Comparison of ENCODE assay signal across 19 cellular contexts in genomic region chrX:151697537-151697936, GRCh38. TPM values are rescaled to one million over a fixed set of nuclear protein-coding genes. Genes with fewer than 3 reads are reported as not detected.
DNase-seq lines count a peak whose midpoint lies in the region; ATAC-seq and TF ChIP-seq lines count a peak whose summit lies in the region.
"Had no signal": no experiment of that assay in that cellular context is flagged by ENCODE, and none has a peak within 500 bp of the region (broad histone marks: within the 10 kb centered on the region; RNA-seq: fewer than 3 reads in every experiment).

No MANE protein-coding gene starts in this region.

- H3K9ac ChIP-seq in skeletal muscle tissue (ENCODE audit: low read depth in 1 of 3, low read length in 3 of 3), result no peak overlapping the region

- H3K27ac ChIP-seq in skeletal muscle tissue (ENCODE audit: low read depth, low read length), result peak overlapping the region; percentile 19
- H3K27ac ChIP-seq: prostate gland had no signal

- no peaks in the 10 kb centered on the region for H3K36me3 ChIP-seq in skeletal muscle tissue (ENCODE audit: control insufficient read depth in 3 of 3, insufficient read depth in 3 of 3, low read length in 3 of 3)
- H3K36me3 ChIP-seq: prostate gland, vagina had no signal

- no peaks in the 10 kb centered on the region for H3K9me3 ChIP-seq in skeletal muscle tissue (ENCODE audit: control insufficient read depth in 3 of 3, low read length in 3 of 3)
- H3K9me3 ChIP-seq: prostate gland, vagina had no signal

- H3K4me3 ChIP-seq in fibroblast of villous mesenchyme (ENCODE audit: low read depth, low read length) (no peak overlapping the region), skeletal muscle tissue (ENCODE audit: low read length in 3 of 3) (no peak overlapping the region)
- H3K4me3 ChIP-seq: prostate gland, vagina had no signal

- peak; percentile 67 for DNase-seq in EH (ENCODE audit: low read depth)
- peak; percentile 53 for DNase-seq in NCI-H1694 treated with DMSO at 0.1 percent for 48 hours (lab: John Stamatoyannopoulos, UW)
- peak; percentile 3 for DNase-seq in fibroblast of villous mesenchyme (ENCODE audit: low read depth)
- no peak for DNase-seq in germinal center (ENCODE audit: low spot score)
- no peak for DNase-seq in NCI-H1930 (lab: John Stamatoyannopoulos, UW)
- DNase-seq: activated T-cell treated with anti-CD3 and anti-CD28 coated beads, Interleukin-2, amount 50 U/mL, for 72 hours; amygdala; dermis blood vessel endothelial cell; KBM-7; NCI-H774; stimulated activated CD4-positive, alpha-beta T cell treated with anti-CD3 and anti-CD28 coated beads, Interleukin-4, amount 100 ng/mL, for 24 hours; T-helper 9 cell had no signal

- peaks cover 0 to 12% (median 7%) of the 10 kb centered on the region in 3 donors for H3K27me3 ChIP-seq in skeletal muscle tissue (ENCODE audit: control insufficient read depth in 3 of 3, insufficient read depth in 3 of 3, low read length in 3 of 3)
- H3K27me3 ChIP-seq: vagina had no signal

- H3K4me1 ChIP-seq in skeletal muscle tissue (ENCODE audit: control insufficient read depth in 3 of 3, insufficient read depth in 3 of 3, low read length in 3 of 3), result peaks cover 0 to under 1% (median 0%) of the 10 kb centered on the region in 3 donors
- H3K4me1 ChIP-seq: prostate gland had no signal

- no peak for ATAC-seq in HG02623 (IDR thresholded peaks at IDR 0.05; ENCODE audit: unreplicated experiment)
- ATAC-seq: activated T-cell treated with anti-CD3 and anti-CD28 coated beads, Interleukin-2, amount 50 U/mL, for 72 hours; stimulated activated effector memory CD8-positive, alpha-beta T cell treated with anti-CD3 and anti-CD28 coated beads, Interleukin-12 subunit alpha, Interleukin-12 subunit beta, amount 100 ng/mL, for 72 hours had no signal

- no peak for TF ChIP-seq CTCF in fibroblast of villous mesenchyme (IDR thresholded peaks at IDR 0.05; ENCODE audit: insufficient read depth, low read depth, low read length)

RNA-seq across cellular contexts. Expression of gene PRRG3, which starts 2.3 kb away (rescaled TPM):
- not detected in 2 replicates for total RNA-seq in fibroblast of villous mesenchyme
- total RNA-seq in skeletal muscle tissue, result 9.4 TPM
- total RNA-seq: activated T-cell treated with anti-CD3 and anti-CD28 coated beads, Interleukin-2, amount 50 U/mL, for 72 hours; dermis blood vessel endothelial cell; mononuclear cell had no signal

RNA-seq across cellular contexts. Expression of gene FATE1, which starts 18.3 kb away (rescaled TPM):
- total RNA-seq in fibroblast of villous mesenchyme (not detected in 2 replicates), skeletal muscle tissue (0.52 TPM)
- total RNA-seq: activated T-cell treated with anti-CD3 and anti-CD28 coated beads, Interleukin-2, amount 50 U/mL, for 72 hours; dermis blood vessel endothelial cell; H1; mononuclear cell; vagina had no signal

RNA-seq across cellular contexts. Expression of gene CNGA2, which starts 37.0 kb away (rescaled TPM):
- total RNA-seq in fibroblast of villous mesenchyme (not detected in 2 replicates), skeletal muscle tissue (not detected)
- total RNA-seq: activated T-cell treated with anti-CD3 and anti-CD28 coated beads, Interleukin-2, amount 50 U/mL, for 72 hours; dermis blood vessel endothelial cell; H1; mononuclear cell; vagina had no signal

Comparison
In these comparisons a context has a peak if more than half of its experiments do, and no peak if none do; other contexts are left out.
1. DNase-seq: peak in EH (single experiment), NCI-H1694 treated with DMSO at 0.1 percent for 48 hours (single experiment) and fibroblast of villous mesenchyme (single experiment); none in germinal center (single experiment) and NCI-H1930 (0 of 2).
2. RNA of gene PRRG3, which starts 2.3 kb away (total RNA-seq): 9.4 TPM in skeletal muscle tissue (single experiment); not detected in fibroblast of villous mesenchyme; every median in the first group is over 10 times any median in the second.